ENCODE assay signal across 12 cellular contexts in the genomic region with DNA sequence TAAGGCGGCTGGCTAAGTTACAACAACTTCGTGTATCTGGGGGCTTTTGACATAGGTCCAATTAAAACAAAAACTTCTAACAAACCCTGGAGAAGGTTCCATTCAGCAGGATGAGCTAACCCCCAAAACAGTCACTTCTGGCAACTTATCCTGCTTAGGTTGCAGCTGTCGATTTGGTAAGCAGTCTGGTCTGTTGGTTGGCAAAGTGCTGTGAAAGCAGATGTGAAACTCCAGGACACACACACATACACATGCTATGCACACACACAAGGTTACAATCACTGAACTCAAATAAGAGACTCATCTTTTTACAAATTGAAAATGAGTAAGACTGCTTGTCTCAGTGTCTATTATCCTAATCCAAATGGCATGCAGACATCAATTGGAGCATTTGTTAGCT.
DNase-seq lines count a peak whose midpoint lies in the region; ATAC-seq and TF ChIP-seq lines count a peak whose summit lies in the region.
"Had no signal": no experiment of that assay in that cellular context is flagged by ENCODE, and none has a peak within 500 bp of the region (broad histone marks: within the 10 kb centered on the region; RNA-seq: fewer than 3 reads in every experiment).

No MANE protein-coding gene starts in this region.

- DNase-seq in GM13977 (ENCODE audit: low spot score) (peak; percentile 7), brain microvascular endothelial cell (peak; percentile 52), skeletal muscle cell (ENCODE audit: low read depth) (peak; percentile 99), glomerular visceral epithelial cell (ENCODE audit: extremely low spot score) (no peak), coronary artery (ENCODE audit: low spot score) (no peak), smooth muscle cell (lab: John Stamatoyannopoulos, UW; ENCODE audit: unreplicated experiment) (no peak)
- DNase-seq: NCI-H1417; OCI-M1; stimulated activated CD4-positive, alpha-beta T cell treated with anti-CD3 and anti-CD28 coated beads, Interleukin-4, amount 100 ng/mL, for 1 hour had no signal

- WGBS in smooth muscle cell (ENCODE audit: low lambda C conversion rate) = 58% methylated on average over 3 of the region's 3 CpGs

- in situ Hi-C loops in GM13977 (cut with MboI; ENCODE audit: low pct_unique_long_range_greater_than_20kb, low sequenced_read_pairs, unreplicated experiment) (no loop called here), brain microvascular endothelial cell (cut with HindIII; ENCODE audit: low pct_ligation_motif_present, low sequenced_read_pairs) (no loop called here)

- peak; percentile 59 for ATAC-seq in HG02885 (IDR thresholded peaks at IDR 0.05; ENCODE audit: poor library complexity, unreplicated experiment)
- ATAC-seq: esophagus mucosa had no signal

- H3F3A ChIP-seq in smooth muscle cell (ENCODE audit: low read depth) = no peaks in the 10 kb centered on the region

- H3K9me3 ChIP-seq in smooth muscle cell (replicated peaks; ENCODE audit: low read depth) = no peaks in the 10 kb centered on the region
- H3K9me3 ChIP-seq: thoracic aorta had no signal

- no peaks in the 10 kb centered on the region for H3K36me3 ChIP-seq in brain microvascular endothelial cell (replicated peaks)
- H3K36me3 ChIP-seq in smooth muscle cell (ENCODE audit: low read depth) = no peaks in the 10 kb centered on the region
- H3K36me3 ChIP-seq: thoracic aorta had no signal

- H3K4me3 ChIP-seq in brain microvascular endothelial cell (ENCODE audit: low read depth, low read length) (no peak overlapping the region), skeletal muscle cell (ENCODE audit: low read depth, low read length) (no peak overlapping the region), coronary artery (no peak overlapping the region), smooth muscle cell (no peak overlapping the region)
- H3K4me3 ChIP-seq: thoracic aorta had no signal

- TF ChIP-seq CTCF in GM13977 (IDR thresholded peaks at IDR 0.05; ENCODE audit: extremely low read depth, insufficient read depth, missing control alignments) (no peak), brain microvascular endothelial cell (IDR thresholded peaks at IDR 0.05; ENCODE audit: low read depth, low read length, missing control alignments) (no peak), coronary artery (IDR thresholded peaks at IDR 0.05) (no peak), smooth muscle cell (IDR thresholded peaks at IDR 0.05; ENCODE audit: borderline replicate concordance, insufficient read depth, poor library complexity, severe bottlenecking) (no peak)

- no peaks in the 10 kb centered on the region for H3K4me1 ChIP-seq in smooth muscle cell (ENCODE audit: low read depth)

- H3K9ac ChIP-seq in smooth muscle cell (ENCODE audit: low read depth) = no peak overlapping the region

- H3K27me3 ChIP-seq in brain microvascular endothelial cell (replicated peaks) = no peaks in the 10 kb centered on the region
- H3K27me3 ChIP-seq in smooth muscle cell (ENCODE audit: low read depth) = no peaks in the 10 kb centered on the region

- H3K4me2 ChIP-seq in smooth muscle cell = no peak overlapping the region

- H3K27ac ChIP-seq in brain microvascular endothelial cell (no peak overlapping the region), coronary artery (no peak overlapping the region), smooth muscle cell (ENCODE audit: low read depth) (no peak overlapping the region)
- H3K27ac ChIP-seq: thoracic aorta had no signal

- no peak overlapping the region for H2AFZ ChIP-seq in smooth muscle cell (ENCODE audit: low read depth)

- no peaks in the 10 kb centered on the region for H4K20me1 ChIP-seq in smooth muscle cell (ENCODE audit: low read depth)

- no peaks in the 10 kb centered on the region for H3K79me2 ChIP-seq in smooth muscle cell (ENCODE audit: low read depth)

Comparison
In these comparisons a context has a peak if more than half of its experiments do, and no peak if none do; other contexts are left out.
1. DNase-seq: peak in GM13977 (single experiment), brain microvascular endothelial cell (single experiment) and skeletal muscle cell (single experiment); none in glomerular visceral epithelial cell (single experiment), coronary artery (single experiment) and smooth muscle cell (single experiment).